ENCODE assay signal across 8 cellular contexts in the genomic region with DNA sequence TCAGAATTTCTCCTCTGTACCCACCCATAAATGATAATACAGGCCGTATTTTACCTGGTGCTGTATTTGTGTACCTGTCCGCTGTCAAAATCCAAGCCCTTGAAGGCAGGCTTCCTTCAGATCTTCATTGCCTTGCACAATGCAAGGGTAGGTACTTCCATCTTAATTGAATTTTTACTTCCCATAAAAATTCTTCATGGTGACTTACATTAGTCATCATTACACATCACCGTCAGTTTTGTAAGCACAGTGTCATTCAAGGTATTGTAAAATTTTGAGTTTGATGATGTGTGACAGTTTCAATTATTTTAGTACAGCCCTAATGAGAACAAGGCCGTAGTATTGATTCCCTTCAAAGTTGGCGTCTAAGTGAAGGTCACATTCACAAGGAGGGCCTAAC. TPM values are rescaled to one million over a fixed set of nuclear protein-coding genes. Genes with fewer than 3 reads are reported as not detected.
DNase-seq lines count a peak whose midpoint lies in the region; ATAC-seq and TF ChIP-seq lines count a peak whose summit lies in the region.

No MANE protein-coding gene starts in this region.

- peaks cover 0 to 43% (median 0%) of the 10 kb centered on the region in 9 donors for H3K36me3 ChIP-seq in heart right ventricle
- H3K36me3 ChIP-seq in SJSA1: peaks cover 14% of the 10 kb centered on the region
- H3K36me3 ChIP-seq in neural cell (ENCODE audit: insufficient read depth, low read length): no peaks in the 10 kb centered on the region

- H3K4me1 ChIP-seq in heart right ventricle (peaks cover 5 to 39% (median 30%) of the 10 kb centered on the region in 9 donors), SJSA1 (replicated peaks) (peaks cover 4% of the 10 kb centered on the region; the same call in 1 of the 2 replicates)

- H3K27ac ChIP-seq in heart right ventricle: peak overlapping the region in 9 of 10 donors; percentile 83 to 97 (median 95)
- H3K27ac ChIP-seq in SJSA1: peak overlapping the region; percentile 95
- peak overlapping the region; percentile 96 for H3K27ac ChIP-seq in neural cell (ENCODE audit: low read length)

- ATAC-seq in heart right ventricle (no peak), left ventricle myocardium superior (no peak), HG02623 (IDR thresholded peaks at IDR 0.05; ENCODE audit: unreplicated experiment) (no peak), GM18870 (IDR thresholded peaks at IDR 0.05; ENCODE audit: unreplicated experiment) (no peak), HG03571 (IDR thresholded peaks at IDR 0.05; ENCODE audit: unreplicated experiment) (no peak)

- H2AFZ ChIP-seq in neural cell (ENCODE audit: low read depth, low read length): peak overlapping the region; percentile 88

- no peak for TF ChIP-seq CTCF in heart right ventricle (IDR thresholded peaks at IDR 0.05)
- no peak for TF ChIP-seq CTCF in epithelial cell of esophagus (IDR thresholded peaks at IDR 0.05; ENCODE audit: insufficient read depth, low read depth, low read length, missing control alignments)
- TF ChIP-seq CTCF in neural cell (IDR thresholded peaks at IDR 0.05; ENCODE audit: poor library complexity, severe bottlenecking): no peak

- peaks cover 45% of the 10 kb centered on the region for H3K79me2 ChIP-seq in neural cell (replicated peaks; ENCODE audit: insufficient read depth, low read length)

- H3K9ac ChIP-seq in neural cell (ENCODE audit: low read length): peak overlapping the region; percentile 97

- no peak for DNase-seq in heart right ventricle
- DNase-seq in left ventricle myocardium superior: no peak
- peak in 1 of 2 experiments; percentile 21 for DNase-seq in SJSA1 (ENCODE audit: low read depth in 1 of 2, low spot score in 2 of 2)
- peak; percentile 71 for DNase-seq in epithelial cell of esophagus (ENCODE audit: low read depth)

- no peak for TF ChIP-seq RAD21 in neural cell (conservative IDR thresholded peaks at IDR 0.05)

- intact Hi-C loops in heart right ventricle (cut with DNase I) (loop anchor here in 4 of 10 donors (2.0 to 10.0 kb wide), 6 partner anchors 60 to 205 kb away; a partner anchor contains a TSS), left ventricle myocardium superior (cut with micrococcal nuclease) (no loop called here)

- peak overlapping the region; percentile 66 for H3K4me2 ChIP-seq in neural cell (ENCODE audit: low read length)

- no peaks in the 10 kb centered on the region for H3F3A ChIP-seq in neural cell (ENCODE audit: insufficient read depth, low read length, poor library complexity, severe bottlenecking)

- H3K9me2 ChIP-seq in neural cell (ENCODE audit: insufficient read depth, low read length): no peaks in the 10 kb centered on the region

- no peak for TF ChIP-seq EP300 in neural cell (conservative IDR thresholded peaks at IDR 0.05; ENCODE audit: poor library complexity, severe bottlenecking)

- no peaks in the 10 kb centered on the region for H4K20me1 ChIP-seq in neural cell (ENCODE audit: insufficient read depth)

- H3K9me3 ChIP-seq in heart right ventricle (no peaks in the 10 kb centered on the region), SJSA1 (replicated peaks) (no peaks in the 10 kb centered on the region), neural cell (ENCODE audit: low read length) (no peaks in the 10 kb centered on the region)

- no peaks in the 10 kb centered on the region for H3K27me3 ChIP-seq in heart right ventricle
- no peaks in the 10 kb centered on the region for H3K27me3 ChIP-seq in SJSA1 (replicated peaks)
- no peaks in the 10 kb centered on the region for H3K27me3 ChIP-seq in neural cell (ENCODE audit: insufficient read depth, low read depth, low read length)

- peak overlapping the region; percentile 58 to 99 (median 84) for H3K4me3 ChIP-seq in heart right ventricle
- peak overlapping the region; percentile 90 for H3K4me3 ChIP-seq in SJSA1
- peak overlapping the region; percentile 69 for H3K4me3 ChIP-seq in epithelial cell of esophagus (ENCODE audit: low read length)
- H3K4me3 ChIP-seq in neural cell (ENCODE audit: low read length): peak overlapping the region; percentile 88

- 27 to 45% methylated on average over 5 of the region's 5 CpGs for WGBS in heart right ventricle, 2 donors

TF ChIP-seq in neural cell, 6 proteins besides CTCF, POLR2A, EP300 and RAD21:
- TF ChIP-seq MXI1 (conservative IDR thresholded peaks at IDR 0.05; ENCODE audit: poor library complexity, severe bottlenecking) (no peak), EZH2 (IDR thresholded peaks at IDR 0.05; ENCODE audit: borderline replicate concordance, insufficient read depth, low read length, poor library complexity, severe bottlenecking) (no peak), POLR2AphosphoS5 (IDR thresholded peaks at IDR 0.05) (no peak), SMC3 (conservative IDR thresholded peaks at IDR 0.05; ENCODE audit: poor library complexity) (no peak), TAF1 (IDR thresholded peaks at IDR 0.05; ENCODE audit: low read depth) (no peak)
- TF ChIP-seq, protein P1, sequence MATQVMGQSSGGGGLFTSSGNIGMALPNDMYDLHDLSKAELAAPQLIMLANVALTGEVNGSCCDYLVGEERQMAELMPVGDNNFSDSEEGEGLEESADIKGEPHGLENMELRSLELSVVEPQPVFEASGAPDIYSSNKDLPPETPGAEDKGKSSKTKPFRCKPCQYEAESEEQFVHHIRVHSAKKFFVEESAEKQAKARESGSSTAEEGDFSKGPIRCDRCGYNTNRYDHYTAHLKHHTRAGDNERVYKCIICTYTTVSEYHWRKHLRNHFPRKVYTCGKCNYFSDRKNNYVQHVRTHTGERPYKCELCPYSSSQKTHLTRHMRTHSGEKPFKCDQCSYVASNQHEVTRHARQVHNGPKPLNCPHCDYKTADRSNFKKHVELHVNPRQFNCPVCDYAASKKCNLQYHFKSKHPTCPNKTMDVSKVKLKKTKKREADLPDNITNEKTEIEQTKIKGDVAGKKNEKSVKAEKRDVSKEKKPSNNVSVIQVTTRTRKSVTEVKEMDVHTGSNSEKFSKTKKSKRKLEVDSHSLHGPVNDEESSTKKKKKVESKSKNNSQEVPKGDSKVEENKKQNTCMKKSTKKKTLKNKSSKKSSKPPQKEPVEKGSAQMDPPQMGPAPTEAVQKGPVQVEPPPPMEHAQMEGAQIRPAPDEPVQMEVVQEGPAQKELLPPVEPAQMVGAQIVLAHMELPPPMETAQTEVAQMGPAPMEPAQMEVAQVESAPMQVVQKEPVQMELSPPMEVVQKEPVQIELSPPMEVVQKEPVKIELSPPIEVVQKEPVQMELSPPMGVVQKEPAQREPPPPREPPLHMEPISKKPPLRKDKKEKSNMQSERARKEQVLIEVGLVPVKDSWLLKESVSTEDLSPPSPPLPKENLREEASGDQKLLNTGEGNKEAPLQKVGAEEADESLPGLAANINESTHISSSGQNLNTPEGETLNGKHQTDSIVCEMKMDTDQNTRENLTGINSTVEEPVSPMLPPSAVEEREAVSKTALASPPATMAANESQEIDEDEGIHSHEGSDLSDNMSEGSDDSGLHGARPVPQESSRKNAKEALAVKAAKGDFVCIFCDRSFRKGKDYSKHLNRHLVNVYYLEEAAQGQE (IDR thresholded peaks at IDR 0.05; ENCODE audit: borderline replicate concordance): no peak

RNA-seq across cellular contexts. Expression of a gene that starts 0.8 kb away (rescaled TPM):
- 10 to 100 TPM; 59.7 to 77.6 (median 68.7) TPM for total RNA-seq in heart right ventricle
- polyA plus RNA-seq in heart right ventricle: 10 to 100 TPM; 21.9 to 62.4 TPM
- 63.3 TPM for total RNA-seq in left ventricle myocardium superior
- 27.3 and 55.9 TPM in 2 replicates for total RNA-seq in SJSA1 (2014; rRNA removed; shearing (Covaris generic))
- polyA plus RNA-seq in neural cell: 115 and 129 TPM in 2 replicates
- 92.1 and 107 TPM in 2 replicates for polyA minus RNA-seq in neural cell
